Comparison of ENCODE assay signal across 8 cellular contexts in genomic region chr18:54828290-54828871, GRCh38. TPM values are rescaled to one million over a fixed set of nuclear protein-coding genes. Genes with fewer than 3 reads are reported as not detected.
DNase-seq lines count a peak whose midpoint lies in the region; ATAC-seq and TF ChIP-seq lines count a peak whose summit lies in the region.

TSS of gene RAB27B (plus strand) at chr18:54828477. CDS start at chr18:54877586, 49,109 bp downstream.

- peaks cover 8% of the 10 kb centered on the region for H3K27me3 ChIP-seq in endodermal cell (ENCODE audit: control insufficient read depth, insufficient read depth, low read length, poor library complexity, severe bottlenecking)

- peaks cover 20% of the 10 kb centered on the region for H3K27me3 Mint-ChIP-seq in endodermal cell (ENCODE audit: insufficient read depth)

- H3K27ac Mint-ChIP-seq in endodermal cell: peak within 1 kb of the TSS; percentile 83

- WGBS in endodermal cell (ENCODE audit: insufficient coverage in 1 of 2, insufficient read length in 1 of 2), 2 experiments: 1% methylated on average over 12 to 35 of the region's 35 CpGs
- WGBS in mesodermal cell (ENCODE audit: insufficient coverage in 2 of 2), 2 experiments: 0 to 1% methylated on average over 17 to 28 of the region's 35 CpGs

- no peak for ATAC-seq in HG02852 (IDR thresholded peaks at IDR 0.05; ENCODE audit: unreplicated experiment)

- H3K4me3 ChIP-seq in endodermal cell (ENCODE audit: low read length) (peak within 1 kb of the TSS; percentile 86), mesodermal cell (ENCODE audit: extremely low read depth, insufficient read depth, low read length, poor library complexity, severe bottlenecking) (peak within 1 kb of the TSS; percentile 50)

- H3K4me1 Mint-ChIP-seq in endodermal cell: peaks cover 9% of the 10 kb centered on the region

- H3K4me1 ChIP-seq in endodermal cell (ENCODE audit: control insufficient read depth, insufficient read depth, low read length) (peaks cover 3% of the 10 kb centered on the region), mesodermal cell (ENCODE audit: control insufficient read depth, insufficient read depth, low read length, poor library complexity, severe bottlenecking) (peaks cover 4% of the 10 kb centered on the region)

- H3K4me3 Mint-ChIP-seq in endodermal cell: peak within 1 kb of the TSS; percentile 61

- peak within 1 kb of the TSS; percentile 60 for H3K9ac ChIP-seq in endodermal cell (ENCODE audit: extremely low read depth, low read length, poor library complexity, severe bottlenecking)

- no peaks in the 10 kb centered on the region for H3K36me3 ChIP-seq in endodermal cell (ENCODE audit: control insufficient read depth, insufficient read depth, low read length)
- H3K36me3 ChIP-seq in mesodermal cell (ENCODE audit: control insufficient read depth, insufficient read depth, low read length): no peaks in the 10 kb centered on the region

- TF ChIP-seq CTCF in endodermal cell (conservative IDR thresholded peaks at IDR 0.05): peak; percentile 11

- peak; percentile 44 for DNase-seq in NK-92 treated with Interleukin-12 subunit alpha and Interleukin-12 subunit beta, amount 100 ng/mL, for 24 hours (lab: John Stamatoyannopoulos, UW)
- DNase-seq in NK-92 (lab: John Stamatoyannopoulos, UW; ENCODE audit: unreplicated experiment) (no peak), NCI-H526 (lab: John Stamatoyannopoulos, UW) (peak; percentile 28 to 70), endodermal cell (peak; percentile 94)
- DNase-seq in activated CD8-positive, alpha-beta memory T cell treated with anti-CD3 and anti-CD28 coated beads for 48 hours (ENCODE audit: low read depth in 2 of 3, low spot score in 2 of 3): peak; percentile 20 to 23 (median 21)
- DNase-seq in stimulated activated CD8-positive, alpha-beta memory T cell treated with anti-CD3 and anti-CD28 coated beads, Interleukin-12 subunit alpha, Interleukin-12 subunit beta, amount 100 ng/mL, for 24 hours (ENCODE audit: extremely low read depth): peak; percentile 16

- H3K36me3 Mint-ChIP-seq in endodermal cell (ENCODE audit: low read depth): no peaks in the 10 kb centered on the region

- peaks cover 5% of the 10 kb centered on the region for H3K9me3 Mint-ChIP-seq in endodermal cell

- H3K9me3 ChIP-seq in endodermal cell (ENCODE audit: control insufficient read depth, low read length) (no peaks in the 10 kb centered on the region), mesodermal cell (ENCODE audit: control insufficient read depth, low read length) (no peaks in the 10 kb centered on the region)

- peak within 1 kb of the TSS; percentile 35 for H3K27ac ChIP-seq in endodermal cell (ENCODE audit: low read depth, low read length)
- H3K27ac ChIP-seq in mesodermal cell (ENCODE audit: low read depth, low read length, severe bottlenecking): peak within 1 kb of the TSS; percentile 57

RNA-seq across cellular contexts. Expression of gene RAB27B, which starts in this region (rescaled TPM):
- under 1 TPM; 0.40 to 0.99 TPM for total RNA-seq in endodermal cell
- 0.25 TPM for polyA plus RNA-seq in endodermal cell (2013, experiment 1 of 2)
- polyA plus RNA-seq in endodermal cell (2013, experiment 2 of 2): 0.29 TPM
- polyA plus RNA-seq in mesodermal cell (2013, experiment 1 of 2): 3.3 TPM
- polyA plus RNA-seq in mesodermal cell (2013, experiment 2 of 2): 3.0 TPM

Comparison
In these comparisons a context has a peak if more than half of its experiments do, and no peak if none do; other contexts are left out.
1. Peak in DNase-seq, H3K4me3 ChIP-seq, H3K27ac ChIP-seq and H3K9ac ChIP-seq in endodermal cell; RNA of the gene not detected or under 1 TPM.